Comparison of ENCODE assay signal across 19 cellular contexts in genomic region chr19:8044018-8044417, GRCh38. TPM values are rescaled to one million over a fixed set of nuclear protein-coding genes. Genes with fewer than 3 reads are reported as not detected.
DNase-seq lines count a peak whose midpoint lies in the region; ATAC-seq and TF ChIP-seq lines count a peak whose summit lies in the region.
"Had no signal": no experiment of that assay in that cellular context is flagged by ENCODE, and none has a peak within 500 bp of the region (broad histone marks: within the 10 kb centered on the region; RNA-seq: fewer than 3 reads in every experiment).

No MANE protein-coding gene starts in this region.

- TF ChIP-seq POLR2A in heart left ventricle (IDR thresholded peaks at IDR 0.05): no peak
- TF ChIP-seq POLR2A in gastroesophageal sphincter (IDR thresholded peaks at IDR 0.05): no peak

- TF ChIP-seq EP300 in gastroesophageal sphincter (IDR thresholded peaks at IDR 0.05): no peak

- peaks cover 28% of the 10 kb centered on the region for H3K27me3 Mint-ChIP-seq in activated naive CD4-positive, alpha-beta T cell treated with anti-CD3 and anti-CD28 coated beads, Interleukin-2, amount 10 ng/mL, durations not matched to agents 7 days and 5 days
- H3K27me3 Mint-ChIP-seq in progenitor cell of endocrine pancreas: peaks cover 22% of the 10 kb centered on the region
- H3K27me3 Mint-ChIP-seq in activated CD8-positive, alpha-beta T cell treated with anti-CD3 and anti-CD28 coated beads for 36 hours: peaks cover 3% of the 10 kb centered on the region

- POLR2A ChIA-PET in activated CD8-positive, alpha-beta T cell treated with anti-CD3 and anti-CD28 coated beads for 36 hours (lab: Charles Lee): no interaction called here

- WGBS in heart left ventricle, 4 donors: 73 to 81% (median 77%) methylated on average over 10 of the region's 10 CpGs
- 73 to 84% methylated on average over 6 to 9 of the region's 10 CpGs for WGBS in gastroesophageal sphincter (ENCODE audit: low coverage in 1 of 2), 2 donors

- H3K4me1 ChIP-seq in heart left ventricle (no peaks in the 10 kb centered on the region), gastroesophageal sphincter (no peaks in the 10 kb centered on the region)
- H3K4me1 ChIP-seq: HAP-1 had no signal

- H3K27ac Mint-ChIP-seq in activated naive CD4-positive, alpha-beta T cell treated with anti-CD3 and anti-CD28 coated beads, Interleukin-2, amount 10 ng/mL, durations not matched to agents 7 days and 5 days: peak overlapping the region; percentile 19
- peak overlapping the region; percentile 82 for H3K27ac Mint-ChIP-seq in progenitor cell of endocrine pancreas
- no peak overlapping the region for H3K27ac Mint-ChIP-seq in activated CD8-positive, alpha-beta T cell treated with anti-CD3 and anti-CD28 coated beads for 36 hours
- H3K27ac Mint-ChIP-seq: CD4-positive, CD25-positive, alpha-beta regulatory T cell; HFFc6; IgD-negative memory B cell had no signal

- no peaks in the 10 kb centered on the region for H3K9me3 Mint-ChIP-seq in activated naive CD4-positive, alpha-beta T cell treated with anti-CD3 and anti-CD28 coated beads, Interleukin-2, amount 10 ng/mL, durations not matched to agents 7 days and 5 days
- H3K9me3 Mint-ChIP-seq in progenitor cell of endocrine pancreas (ENCODE audit: low read depth): no peaks in the 10 kb centered on the region
- no peaks in the 10 kb centered on the region for H3K9me3 Mint-ChIP-seq in activated CD8-positive, alpha-beta T cell treated with anti-CD3 and anti-CD28 coated beads for 36 hours
- H3K9me3 Mint-ChIP-seq: HFFc6, IgD-negative memory B cell had no signal

- ATAC-seq in heart left ventricle (no peak), gastroesophageal sphincter (no peak)
- no peak for ATAC-seq in activated CD8-positive, alpha-beta T cell treated with anti-CD3 and anti-CD28 coated beads for 36 hours
- ATAC-seq: GM12878 had no signal

- H3K27me3 ChIP-seq in heart left ventricle (peaks cover 0 to 9% (median 0%) of the 10 kb centered on the region in 9 donors), gastroesophageal sphincter (peaks cover 56% of the 10 kb centered on the region)

- no peak for DNase-seq in activated naive CD4-positive, alpha-beta T cell treated with anti-CD3 and anti-CD28 coated beads, Interleukin-2, amount 10 ng/mL, durations not matched to agents 7 days and 5 days
- no peak for DNase-seq in activated naive CD4-positive, alpha-beta T cell (lab: John Stamatoyannopoulos, UW)
- peak; percentile 18 for DNase-seq in fibroblast of mammary gland (ENCODE audit: low read depth)
- DNase-seq in progenitor cell of endocrine pancreas (ENCODE audit: low spot score, unreplicated experiment): no peak
- no peak for DNase-seq in heart left ventricle
- DNase-seq in activated CD8-positive, alpha-beta T cell treated with anti-CD3 and anti-CD28 coated beads for 36 hours: no peak
- DNase-seq: Calu3; CD4-positive, CD25-positive, alpha-beta regulatory T cell; DMS79; GM23248; HFFc6 had no signal

- H3K27ac ChIP-seq in heart left ventricle: no peak overlapping the region
- H3K27ac ChIP-seq in gastroesophageal sphincter: no peak overlapping the region
- H3K27ac ChIP-seq: 22Rv1, GM23248 had no signal

- H3K36me3 ChIP-seq in heart left ventricle (no peaks in the 10 kb centered on the region), gastroesophageal sphincter (no peaks in the 10 kb centered on the region)
- H3K36me3 ChIP-seq: HAP-1 had no signal

- intact Hi-C loops in heart left ventricle (cut with DNase I): no loop called here
- intact Hi-C loops in activated CD8-positive, alpha-beta T cell treated with anti-CD3 and anti-CD28 coated beads for 36 hours (cut with micrococcal nuclease): no loop called here

- H3K9me3 ChIP-seq in heart left ventricle (no peaks in the 10 kb centered on the region), gastroesophageal sphincter (no peaks in the 10 kb centered on the region)
- H3K9me3 ChIP-seq: HAP-1 had no signal

- CTCF ChIA-PET in activated naive CD4-positive, alpha-beta T cell treated with anti-CD3 and anti-CD28 coated beads, Interleukin-2, amount 10 ng/mL, durations not matched to agents 7 days and 5 days (lab: Charles Lee): no interaction called here
- CTCF ChIA-PET in activated CD8-positive, alpha-beta T cell treated with anti-CD3 and anti-CD28 coated beads for 36 hours (lab: Charles Lee): interaction anchor here (1.0 kb wide), 1 partner anchor 155 kb away, joined by 3 read pairs; no protein-coding TSS in a partner anchor

- no peaks in the 10 kb centered on the region for H3K36me3 Mint-ChIP-seq in activated naive CD4-positive, alpha-beta T cell treated with anti-CD3 and anti-CD28 coated beads, Interleukin-2, amount 10 ng/mL, durations not matched to agents 7 days and 5 days
- no peaks in the 10 kb centered on the region for H3K36me3 Mint-ChIP-seq in progenitor cell of endocrine pancreas (ENCODE audit: insufficient read depth)
- H3K36me3 Mint-ChIP-seq in activated CD8-positive, alpha-beta T cell treated with anti-CD3 and anti-CD28 coated beads for 36 hours (ENCODE audit: low read depth): no peaks in the 10 kb centered on the region
- H3K36me3 Mint-ChIP-seq: CD4-positive, CD25-positive, alpha-beta regulatory T cell; IgD-negative memory B cell had no signal

- no peak for TF ChIP-seq CTCF in fibroblast of mammary gland (conservative IDR thresholded peaks at IDR 0.05; ENCODE audit: control insufficient read depth, insufficient read depth, low read depth, low read length)
- TF ChIP-seq CTCF in progenitor cell of endocrine pancreas (IDR thresholded peaks at IDR 0.05; ENCODE audit: unreplicated experiment): no peak
- no peak for TF ChIP-seq CTCF in heart left ventricle (IDR thresholded peaks at IDR 0.05)
- no peak for TF ChIP-seq CTCF in gastroesophageal sphincter (IDR thresholded peaks at IDR 0.05)
- TF ChIP-seq CTCF in activated CD8-positive, alpha-beta T cell treated with anti-CD3 and anti-CD28 coated beads for 36 hours (IDR thresholded peaks at IDR 0.05): no peak

- H3K4me1 Mint-ChIP-seq in activated naive CD4-positive, alpha-beta T cell treated with anti-CD3 and anti-CD28 coated beads, Interleukin-2, amount 10 ng/mL, durations not matched to agents 7 days and 5 days: peaks cover 6% of the 10 kb centered on the region
- no peaks in the 10 kb centered on the region for H3K4me1 Mint-ChIP-seq in progenitor cell of endocrine pancreas (ENCODE audit: low read depth)
- H3K4me1 Mint-ChIP-seq in activated CD8-positive, alpha-beta T cell treated with anti-CD3 and anti-CD28 coated beads for 36 hours (ENCODE audit: low read depth): peaks cover 3% of the 10 kb centered on the region

- no peak overlapping the region for H3K4me3 Mint-ChIP-seq in activated naive CD4-positive, alpha-beta T cell treated with anti-CD3 and anti-CD28 coated beads, Interleukin-2, amount 10 ng/mL, durations not matched to agents 7 days and 5 days
- H3K4me3 Mint-ChIP-seq in progenitor cell of endocrine pancreas (ENCODE audit: low read depth): no peak overlapping the region
- no peak overlapping the region for H3K4me3 Mint-ChIP-seq in activated CD8-positive, alpha-beta T cell treated with anti-CD3 and anti-CD28 coated beads for 36 hours
- H3K4me3 Mint-ChIP-seq: CD4-positive, CD25-positive, alpha-beta regulatory T cell; HFFc6; IgD-negative memory B cell had no signal

- H3K4me3 ChIP-seq in fibroblast of mammary gland (ENCODE audit: control insufficient read depth, low read depth, low read length) (no peak overlapping the region), heart left ventricle (no peak overlapping the region), gastroesophageal sphincter (no peak overlapping the region)
- H3K4me3 ChIP-seq: GM12878, GM23248, HAP-1 had no signal

RNA-seq across cellular contexts. Expression of gene CCL25, which starts 8.5 kb away (rescaled TPM):
- total RNA-seq in progenitor cell of endocrine pancreas (not detected in 2 replicates), heart left ventricle (not detected), gastroesophageal sphincter (not detected)
- not detected for polyA plus RNA-seq in heart left ventricle
- under 1 TPM in 1 of 2 experiments, not detected in 1; 0.29 TPM for total RNA-seq in activated CD8-positive, alpha-beta T cell treated with anti-CD3 and anti-CD28 coated beads for 36 hours
- total RNA-seq: A673; Calu3; CD4-positive, CD25-positive, alpha-beta regulatory T cell; GM23248; HFFc6; HT1080 had no signal
- polyA plus RNA-seq: BJ, GM23248 had no signal

RNA-seq across cellular contexts. Expression of gene ELAVL1, which starts 38.6 kb away (rescaled TPM):
- 125 and 130 TPM in 2 replicates for total RNA-seq in progenitor cell of endocrine pancreas
- 10 to 100 TPM; 31.4 to 62.0 (median 53.4) TPM for total RNA-seq in heart left ventricle
- 10 to 100 TPM in 1 of 2 donors, 1 to 10 TPM in 1; 9.8 to 38.9 TPM for polyA plus RNA-seq in heart left ventricle
- 10 to 100 TPM; 30.8 to 62.5 (median 34.6) TPM for total RNA-seq in gastroesophageal sphincter
- 100 to 1,000 TPM; 161 to 164 TPM for total RNA-seq in activated CD8-positive, alpha-beta T cell treated with anti-CD3 and anti-CD28 coated beads for 36 hours
